In the genomic region with DNA sequence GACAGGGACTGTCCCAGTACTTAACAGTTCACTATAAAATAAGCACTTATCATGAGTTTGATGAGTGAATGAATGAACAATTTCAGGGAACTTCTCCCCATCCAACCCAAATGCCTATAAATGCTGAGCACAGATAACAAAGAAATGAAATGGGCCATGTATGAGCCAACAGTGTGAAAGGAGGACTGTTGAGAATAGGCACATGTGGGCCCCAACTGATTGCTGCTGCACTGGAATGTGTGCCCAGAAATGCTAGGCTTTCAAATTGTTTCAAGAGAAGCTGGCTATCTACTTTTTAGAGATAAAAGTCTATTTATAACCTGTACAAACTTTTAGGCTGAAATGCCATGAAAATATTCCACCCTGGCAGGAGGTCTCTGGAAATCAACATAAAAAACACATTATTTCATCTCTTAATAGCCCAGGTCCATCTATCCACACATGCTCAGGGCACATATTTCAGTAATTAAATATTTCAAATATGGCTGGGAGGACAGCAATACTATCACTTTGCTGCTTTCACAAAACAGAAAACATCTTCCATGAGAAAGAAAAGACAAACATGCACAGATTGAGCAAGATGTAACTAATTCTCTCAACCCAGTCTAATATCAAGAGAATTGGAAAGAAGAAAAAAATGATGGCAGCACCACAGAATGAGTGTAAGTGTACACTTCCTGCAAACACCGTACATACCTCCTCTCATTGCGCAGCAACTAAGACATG, we compare ENCODE assay signal across 23 cellular contexts. TPM values are rescaled to one million over a fixed set of nuclear protein-coding genes. Genes with fewer than 3 reads are reported as not detected.
DNase-seq lines count a peak whose midpoint lies in the region; TF ChIP-seq lines count a peak whose summit lies in the region.
"Had no signal": no experiment of that assay in that cellular context is flagged by ENCODE, and none has a peak within 500 bp of the region (broad histone marks: within the 10 kb centered on the region; RNA-seq: fewer than 3 reads in every experiment).

No MANE protein-coding gene starts in this region.

- peak overlapping the region; percentile 49 for H3K4me2 ChIP-seq in smooth muscle cell
- H3K4me2 ChIP-seq: BLaER1 had no signal

- H3K4me1 ChIP-seq in SJSA1 (replicated peaks): peaks cover 26% of the 10 kb centered on the region
- H3K4me1 ChIP-seq in smooth muscle cell (ENCODE audit: low read depth): no peaks in the 10 kb centered on the region
- H3K4me1 ChIP-seq: sigmoid colon had no signal

- in situ Hi-C loops in KBM-7 (cut with MboI; ENCODE audit: low pct_unique_long_range_greater_than_20kb, low sequenced_read_pairs): no loop called here

- H4K20me1 ChIP-seq in smooth muscle cell (ENCODE audit: low read depth): no peaks in the 10 kb centered on the region
- H4K20me1 ChIP-seq: BLaER1 had no signal

- DNase-seq in EH (ENCODE audit: low read depth) (peak; percentile 28), SJSA1 (ENCODE audit: low read depth in 1 of 2, low spot score in 2 of 2) (no peak), fibroblast of gingiva (ENCODE audit: low read depth) (peak; percentile 31), smooth muscle cell (lab: John Stamatoyannopoulos, UW; ENCODE audit: unreplicated experiment) (no peak), KBM-7 (no peak), CD1c-positive myeloid dendritic cell (ENCODE audit: extremely low spot score) (no peak)
- DNase-seq in stimulated activated CD4-positive, alpha-beta T cell treated with anti-CD3 and anti-CD28 coated beads, Interleukin-2, amount 100 ng/mL, for 24 hours: no peak
- DNase-seq: activated CD4-positive, alpha-beta memory T cell treated with anti-CD3 and anti-CD28 coated beads, Interleukin-2, amount 10 ng/mL, durations not matched to agents 7 days and 5 days; activated CD4-positive, CD25-positive, alpha-beta regulatory T cell treated with anti-CD3 and anti-CD28 coated beads, Interleukin-2, amount 50 U/mL, for 72 hours; COR-L47; DMS79; effector CD4-positive, alpha-beta T cell; gastrocnemius medialis; hypothalamus; immature natural killer cell; Kasumi-1; NCI-H146; NCI-H510A; sigmoid colon; stimulated activated naive CD4-positive, alpha-beta T cell treated with Interleukin-2 at 50 U/mL for 16 hours; T-helper 2 cell had no signal

- H3K36me3 ChIP-seq in SJSA1: no peaks in the 10 kb centered on the region
- H3K36me3 ChIP-seq in smooth muscle cell (ENCODE audit: low read depth): no peaks in the 10 kb centered on the region
- H3K36me3 ChIP-seq: BLaER1, gastrocnemius medialis, sigmoid colon had no signal

- TF ChIP-seq CTCF in smooth muscle cell (IDR thresholded peaks at IDR 0.05; ENCODE audit: borderline replicate concordance, insufficient read depth, poor library complexity, severe bottlenecking): no peak

- H3F3A ChIP-seq in smooth muscle cell (ENCODE audit: low read depth): no peaks in the 10 kb centered on the region

- no peak overlapping the region for H3K9ac ChIP-seq in smooth muscle cell (ENCODE audit: low read depth)
- H3K9ac ChIP-seq: BLaER1 had no signal

- H3K27ac ChIP-seq in SJSA1 (peak overlapping the region; percentile 26; the same call in 1 of the 2 replicates), smooth muscle cell (ENCODE audit: low read depth) (no peak overlapping the region)
- H3K27ac ChIP-seq: BLaER1, gastrocnemius medialis, RWPE1, sigmoid colon had no signal

- H3K9me3 ChIP-seq in SJSA1 (replicated peaks) (no peaks in the 10 kb centered on the region), smooth muscle cell (replicated peaks; ENCODE audit: low read depth) (no peaks in the 10 kb centered on the region)
- H3K9me3 ChIP-seq: BLaER1, gastrocnemius medialis, sigmoid colon had no signal

- 100% methylated on average over 2 of the region's 2 CpGs for WGBS in smooth muscle cell (ENCODE audit: low lambda C conversion rate)

- H3K27me3 ChIP-seq in SJSA1 (replicated peaks): no peaks in the 10 kb centered on the region
- H3K27me3 ChIP-seq in smooth muscle cell (ENCODE audit: low read depth): no peaks in the 10 kb centered on the region
- H3K27me3 ChIP-seq: BLaER1, gastrocnemius medialis, sigmoid colon had no signal

- peak overlapping the region; percentile 10 for H2AFZ ChIP-seq in smooth muscle cell (ENCODE audit: low read depth)

- H3K79me2 ChIP-seq in smooth muscle cell (ENCODE audit: low read depth): no peaks in the 10 kb centered on the region

- no peak overlapping the region for H3K4me3 ChIP-seq in SJSA1
- H3K4me3 ChIP-seq in smooth muscle cell: no peak overlapping the region
- H3K4me3 ChIP-seq: BLaER1, gastrocnemius medialis, sigmoid colon had no signal

RNA-seq across cellular contexts. Expression of gene COLGALT2, which starts 49.8 kb away (rescaled TPM):
- 6.1 and 11.8 TPM in 2 replicates for total RNA-seq in SJSA1 (2014; rRNA removed; shearing (Covaris generic))
- 0.22 and 0.31 TPM in 2 replicates for total RNA-seq in smooth muscle cell
- 0.61 and 0.73 TPM in 2 replicates for polyA plus RNA-seq in smooth muscle cell

Comparison
In these comparisons a context has a peak if more than half of its experiments do, and no peak if none do; other contexts are left out.
1. DNase-seq: peak in EH (single experiment) and fibroblast of gingiva (single experiment); none in SJSA1 (0 of 2), smooth muscle cell (single experiment), KBM-7 (single experiment), stimulated activated CD4-positive, alpha-beta T cell treated with anti-CD3 and anti-CD28 coated beads, Interleukin-2, amount 100 ng/mL, for 24 hours (0 of 2) and CD1c-positive myeloid dendritic cell (single experiment).